23 cellular contexts compared by ENCODE assay signal in the genomic region with DNA sequence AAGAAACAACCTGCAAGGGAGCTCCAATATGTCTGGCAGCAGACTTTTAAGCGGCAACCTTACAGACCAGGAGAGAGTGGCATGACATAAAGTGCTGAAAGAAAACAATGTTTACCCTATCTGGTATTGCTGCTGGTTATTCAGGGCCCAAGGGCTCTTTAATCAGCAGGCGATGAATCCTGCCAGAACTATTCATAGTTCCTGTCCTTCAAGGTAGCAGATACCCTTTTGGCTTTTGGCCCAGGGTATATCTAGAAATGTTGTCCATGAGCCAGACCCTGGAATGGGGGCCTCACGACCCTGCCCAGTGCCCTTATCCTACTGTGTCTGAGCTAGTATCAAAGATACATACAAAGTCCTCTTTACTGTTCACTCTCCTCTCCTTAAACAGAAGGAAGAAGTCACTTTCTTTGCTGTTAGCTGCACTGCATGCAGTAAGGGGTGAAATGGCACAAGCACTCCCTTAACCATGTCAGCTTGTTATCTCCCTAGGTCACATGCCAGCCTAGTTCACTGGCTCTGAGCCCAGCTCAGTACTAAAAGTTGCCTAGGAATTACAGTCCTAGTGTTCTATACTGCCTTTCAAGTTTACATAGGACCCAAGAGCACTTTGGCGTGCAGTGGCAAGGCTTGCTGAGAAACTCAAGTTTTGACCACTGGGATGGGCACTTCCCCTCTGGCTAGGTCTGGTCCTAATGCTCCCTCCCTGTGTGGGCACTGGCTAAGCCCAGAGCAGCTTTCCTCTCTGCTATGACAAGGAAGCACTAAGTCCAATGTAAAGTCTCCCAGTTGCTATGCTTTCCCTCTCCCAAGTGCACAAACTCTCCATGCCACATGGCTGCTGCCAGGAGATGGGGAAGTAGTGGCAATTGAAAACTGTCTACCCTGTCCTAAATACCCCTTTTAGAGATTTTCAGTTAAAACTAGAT.
DNase-seq lines count a peak whose midpoint lies in the region; FAIRE-seq and TF ChIP-seq lines count a peak whose summit lies in the region.
"Had no signal": no experiment of that assay in that cellular context is flagged by ENCODE, and none has a peak within 500 bp of the region (broad histone marks: within the 10 kb centered on the region; RNA-seq: fewer than 3 reads in every experiment).

No MANE protein-coding gene starts in this region.

- no peak overlapping the region for H3K9ac ChIP-seq in keratinocyte (ENCODE audit: control insufficient read depth, extremely low read depth, insufficient read depth, low read length)

- peak; percentile 17 for FAIRE-seq in keratinocyte (lab: Jason Lieb, UNC)

- peak overlapping the region; percentile 50 for H3K27ac Mint-ChIP-seq in MCF 10A (ENCODE audit: low read depth, unreplicated experiment)
- H3K27ac Mint-ChIP-seq: activated CD8-positive, alpha-beta T cell treated with anti-CD3 and anti-CD28 coated beads for 36 hours; activated naive CD8-positive, alpha-beta T cell; H9; natural killer cell had no signal

- CTCF ChIA-PET in MCF 10A (lab: Yijun Ruan, JAX): interaction anchor here (0.6 to 0.7 kb wide), 2 partner anchors 18 to 1160 kb away, joined by 5 read pairs; no protein-coding TSS in a partner anchor

- H3K4me3 ChIP-seq in breast epithelium: no peak overlapping the region
- no peak overlapping the region for H3K4me3 ChIP-seq in keratinocyte (ENCODE audit: control insufficient read depth in 2 of 3, extremely low read depth in 1 of 3, insufficient read depth in 2 of 3, low read depth in 1 of 3, low read length in 3 of 3)
- H3K4me3 ChIP-seq: skin epidermis, thyroid gland had no signal

- no peaks in the 10 kb centered on the region for H4K20me1 ChIP-seq in keratinocyte (ENCODE audit: control insufficient read depth, extremely low read depth, insufficient read depth, low read length)

- no peak overlapping the region for H2AFZ ChIP-seq in keratinocyte (ENCODE audit: control insufficient read depth, low read length)

- TF ChIP-seq POLR2A in breast epithelium (IDR thresholded peaks at IDR 0.05) (no peak), erythroblast (IDR thresholded peaks at IDR 0.05; ENCODE audit: low read length) (no peak)

- H3K27me3 Mint-ChIP-seq in MCF 10A (ENCODE audit: insufficient read depth, unreplicated experiment): no peaks in the 10 kb centered on the region
- H3K27me3 Mint-ChIP-seq: activated CD8-positive, alpha-beta T cell treated with anti-CD3 and anti-CD28 coated beads for 36 hours; activated naive CD8-positive, alpha-beta T cell had no signal

- H3K4me1 ChIP-seq in breast epithelium: no peaks in the 10 kb centered on the region
- no peaks in the 10 kb centered on the region for H3K4me1 ChIP-seq in keratinocyte (ENCODE audit: control insufficient read depth, extremely low read depth, insufficient read depth, low read length)
- H3K4me1 ChIP-seq: thyroid gland had no signal

- H3K79me2 ChIP-seq in keratinocyte (ENCODE audit: control insufficient read depth, insufficient read depth, low read length): no peaks in the 10 kb centered on the region

- H3K4me2 ChIP-seq in keratinocyte (ENCODE audit: control insufficient read depth, extremely low read depth, insufficient read depth, low read depth, low read length): no peak overlapping the region

- H3K4me1 Mint-ChIP-seq in MCF 10A (ENCODE audit: insufficient read depth, unreplicated experiment): peaks cover 7% of the 10 kb centered on the region
- H3K4me1 Mint-ChIP-seq: natural killer cell had no signal

- H3K9me3 Mint-ChIP-seq in MCF 10A (ENCODE audit: unreplicated experiment): peaks cover 8% of the 10 kb centered on the region

- TF ChIP-seq CTCF in MCF 10A (IDR thresholded peaks at IDR 0.05; ENCODE audit: unreplicated experiment) (no peak), breast epithelium (IDR thresholded peaks at IDR 0.05) (no peak), keratinocyte (optimal IDR thresholded peaks at IDR 0.05 in 1 of 3, IDR thresholded peaks at IDR 0.05 in 1 of 3, conservative IDR thresholded peaks at IDR 0.05 in 1 of 3; ENCODE audit: extremely low read depth in 1 of 3, insufficient read depth in 2 of 3, low read length in 3 of 3) (no peak)

- no peaks in the 10 kb centered on the region for H3K9me3 ChIP-seq in breast epithelium
- no peaks in the 10 kb centered on the region for H3K9me3 ChIP-seq in keratinocyte (ENCODE audit: control insufficient read depth, low read depth, low read length)
- H3K9me3 ChIP-seq: thyroid gland had no signal

- H3K27me3 ChIP-seq in breast epithelium (no peaks in the 10 kb centered on the region), keratinocyte (ENCODE audit: control insufficient read depth, extremely low read depth, insufficient read depth, low read length) (no peaks in the 10 kb centered on the region)
- H3K27me3 ChIP-seq: thyroid gland had no signal

- H3K4me3 Mint-ChIP-seq in MCF 10A (ENCODE audit: unreplicated experiment): no peak overlapping the region
- H3K4me3 Mint-ChIP-seq: activated CD8-positive, alpha-beta T cell treated with anti-CD3 and anti-CD28 coated beads for 36 hours; activated naive CD8-positive, alpha-beta T cell; activated T-cell treated with anti-CD3 and anti-CD28 coated beads, Interleukin-2, amount 50 U/mL, for 72 hours; H9; natural killer cell had no signal

- DNase-seq in MCF 10A (ENCODE audit: unreplicated experiment) (no peak), breast epithelium (ENCODE audit: low spot score in 2 of 2) (no peak), erythroblast (lab: John Stamatoyannopoulos, UW) (peak; percentile 84 to 91), keratinocyte (ENCODE audit: low read depth, low spot score) (no peak), NOMO-1 treated with DMSO at 0.1 percent for 48 hours (lab: John Stamatoyannopoulos, UW; ENCODE audit: unreplicated experiment) (no peak), GM19240 (ENCODE audit: insufficient read length, low spot score) (no peak), NCI-H510A treated with DMSO at 0.1 percent for 48 hours (lab: John Stamatoyannopoulos, UW) (no peak)
- DNase-seq in activated CD4-positive, alpha-beta T cell treated with anti-CD3 and anti-CD28 coated beads for 1 hour: no peak
- DNase-seq: 8988T; activated CD8-positive, alpha-beta T cell treated with anti-CD3 and anti-CD28 coated beads for 36 hours; activated T-cell treated with anti-CD3 and anti-CD28 coated beads, Interleukin-2, amount 50 U/mL, for 72 hours; DMS 273 treated with DMSO at 0.1 percent for 48 hours; effector CD8-positive, alpha-beta T cell; H9; KG1; natural killer cell; NCI-H1105; NCI-H2107; NCI-H69; PC-3; thyroid gland had no signal

- H3K36me3 ChIP-seq in breast epithelium (no peaks in the 10 kb centered on the region), keratinocyte (ENCODE audit: control insufficient read depth in 2 of 2, extremely low read depth in 1 of 2, insufficient read depth in 2 of 2, low read length in 2 of 2) (no peaks in the 10 kb centered on the region)
- H3K36me3 ChIP-seq: thyroid gland had no signal

- POLR2A ChIA-PET in MCF 10A (lab: Yijun Ruan, JAX): interaction anchor here (0.9 kb wide), 1 partner anchor 9 kb away, joined by 3 read pairs; no protein-coding TSS in a partner anchor

- intact Hi-C loops in MCF 10A (cut with micrococcal nuclease): no loop called here
- intact Hi-C loops in breast epithelium (cut with DNase I; ENCODE audit: low total_unique reads): no loop called here

- no peaks in the 10 kb centered on the region for H3K9me1 ChIP-seq in keratinocyte (ENCODE audit: control insufficient read depth, extremely low read depth, insufficient read depth, low read length)

- H3K27ac ChIP-seq in breast epithelium (no peak overlapping the region), keratinocyte (ENCODE audit: control insufficient read depth, insufficient read depth, low read length) (no peak overlapping the region)
- H3K27ac ChIP-seq: skin epidermis, thyroid gland had no signal

- no TSS peak for BruUV-seq in MCF 10A (replicated peaks; lab: Mats Ljungman, UMichigan)

- H3K36me3 Mint-ChIP-seq in MCF 10A (ENCODE audit: insufficient read depth, unreplicated experiment): peaks cover 5% of the 10 kb centered on the region
- H3K36me3 Mint-ChIP-seq: activated naive CD8-positive, alpha-beta T cell had no signal

- dilution Hi-C loops in keratinocyte (cut with MboI; ENCODE audit: extremely low pct_ligation_motif_present, low sequenced_read_pairs): no loop called here

Comparison
In these comparisons a context has a peak if more than half of its experiments do, and no peak if none do; other contexts are left out.
1. DNase-seq: peak in erythroblast (2 of 2); none in MCF 10A (single experiment), breast epithelium (0 of 2), keratinocyte (single experiment), NOMO-1 treated with DMSO at 0.1 percent for 48 hours (single experiment), GM19240 (single experiment), activated CD4-positive, alpha-beta T cell treated with anti-CD3 and anti-CD28 coated beads for 1 hour (single experiment) and NCI-H510A treated with DMSO at 0.1 percent for 48 hours (single experiment).